ENCODE assay signal across 21 cellular contexts in genomic region chr1:151563376-151563775, GRCh38. TPM values are rescaled to one million over a fixed set of nuclear protein-coding genes. Genes with fewer than 3 reads are reported as not detected.
A peak's percentile ranks its signal among the peaks of the same experiment; 100 is the strongest.
DNase-seq lines count a peak whose midpoint lies in the region; ATAC-seq, FAIRE-seq and TF ChIP-seq lines count a peak whose summit lies in the region.
"Had no signal": no experiment of that assay in that cellular context is flagged by ENCODE, and none has a peak within 500 bp of the region (broad histone marks: within the 10 kb centered on the region; RNA-seq: fewer than 3 reads in every experiment).

No MANE protein-coding gene starts in this region.

- CTCF ChIA-PET in PC-3 (lab: Charles Lee), result no interaction called here
- CTCF ChIA-PET in HepG2 (lab: Yijun Ruan, JAX; ENCODE audit: low intra/inter-chr PET ratio, low total read pairs), result no interaction called here

- H3K4me2 ChIP-seq in PC-3 (ENCODE audit: low read length), result no peak overlapping the region
- no peak overlapping the region for H3K4me2 ChIP-seq in HepG2 (ENCODE audit: low read depth, low read length)
- H3K4me2 ChIP-seq: BLaER1 had no signal

- DNase-seq in NCI-H146 (lab: John Stamatoyannopoulos, UW), result peak; percentile 51
- peak; percentile 79 for DNase-seq in PC-3
- peak; percentile 52 for DNase-seq in epithelial cell of esophagus (ENCODE audit: low read depth)
- DNase-seq in HepG2 (ENCODE audit: low spot score), result no peak
- DNase-seq in breast epithelium (ENCODE audit: low spot score in 2 of 2), result no peak
- DNase-seq in activated CD4-positive, alpha-beta T cell treated with anti-CD3 and anti-CD28 coated beads, Interleukin-2, amount 50 U/mL, for 48 hours, result no peak
- DNase-seq: Caco-2; CD4-positive, CD25-positive, alpha-beta regulatory T cell; CD8-positive, alpha-beta T cell; DMS153; DND-41; GOT3; HFFc6 had no signal

- intact Hi-C loops in PC-3 (cut with micrococcal nuclease) (no loop called here), HepG2 (cut with micrococcal nuclease; ENCODE audit: unreplicated experiment) (no loop called here), breast epithelium (cut with DNase I; ENCODE audit: low total_unique reads) (no loop called here)

- H3K27ac ChIP-seq in PC-3 (ENCODE audit: low read length) (0 out of 2 replicates have a peak overlapping the region, but pooled peaks have one; percentile 2), HepG2 (ENCODE audit: extremely low read length, insufficient read depth, low read length) (no peak overlapping the region), breast epithelium (no peak overlapping the region)
- H3K27ac ChIP-seq: 22Rv1, BLaER1, C4-2B had no signal

- H3K79me2 ChIP-seq in PC-3 (ENCODE audit: low read length) (peaks cover 23% of the 10 kb centered on the region), HepG2 (ENCODE audit: insufficient read depth, low read length) (no peaks in the 10 kb centered on the region)

- no peak for TF ChIP-seq POLR2A in HepG2 (IDR thresholded peaks at IDR 0.05; ENCODE audit: insufficient read depth in 1 of 2, low read depth in 2 of 2, low read length in 2 of 2)
- TF ChIP-seq POLR2A in breast epithelium (IDR thresholded peaks at IDR 0.05), result no peak

- H3K4me3 ChIP-seq in PC-3 (ENCODE audit: low read length) (no peak overlapping the region), epithelial cell of esophagus (ENCODE audit: low read length) (no peak overlapping the region), HepG2 (replicated peaks in 1 of 3; ENCODE audit: insufficient read depth in 1 of 3, low read depth in 2 of 3, low read length in 3 of 3) (no peak overlapping the region), breast epithelium (no peak overlapping the region)
- H3K4me3 ChIP-seq: BLaER1, HAP-1 had no signal

- peaks cover 6% of the 10 kb centered on the region for H3F3A ChIP-seq in PC-3 (ENCODE audit: low read length, unreplicated experiment)

- H3K9me3 ChIP-seq in PC-3 (ENCODE audit: low read length) (no peaks in the 10 kb centered on the region), HepG2 (ENCODE audit: low read length) (no peaks in the 10 kb centered on the region), breast epithelium (no peaks in the 10 kb centered on the region)
- H3K9me3 ChIP-seq: BLaER1, Caco-2, HAP-1 had no signal

- 29% methylated on average over 2 of the region's 2 CpGs for WGBS in HepG2 (ENCODE audit: low lambda C conversion rate)

- H3K4me1 ChIP-seq in PC-3 (ENCODE audit: insufficient read depth, low read length) (peaks cover 38% of the 10 kb centered on the region), HepG2 (ENCODE audit: insufficient read depth, low read length) (peaks cover 17% of the 10 kb centered on the region), breast epithelium (no peaks in the 10 kb centered on the region)
- H3K4me1 ChIP-seq: BLaER1 had no signal

- no peak for FAIRE-seq in HepG2 (lab: Jason Lieb, UNC)
- FAIRE-seq: A204.1, G401.6, GM12892, H54 had no signal

- peaks cover 28% of the 10 kb centered on the region; the same call in 1 of the 2 replicates for H3K36me3 ChIP-seq in PC-3 (ENCODE audit: low read depth, low read length)
- peaks cover 3 to 5% of the 10 kb centered on the region in 2 experiments; a peak in 2 of 5 replicates for H3K36me3 ChIP-seq in HepG2 (replicated peaks in 1 of 2; ENCODE audit: control insufficient read depth in 1 of 2, insufficient read depth in 2 of 2, low read length in 2 of 2)
- H3K36me3 ChIP-seq in breast epithelium, result no peaks in the 10 kb centered on the region
- H3K36me3 ChIP-seq: BLaER1 had no signal

- peaks cover 3% of the 10 kb centered on the region; the same call in 1 of the 2 replicates for H4K20me1 ChIP-seq in PC-3 (ENCODE audit: low read length)
- H4K20me1 ChIP-seq in HepG2 (ENCODE audit: insufficient read depth, low read length), result no peaks in the 10 kb centered on the region
- H4K20me1 ChIP-seq: BLaER1 had no signal

- ATAC-seq in PC-3 (peak; percentile 95), HepG2 (no peak)
- ATAC-seq: CD8-positive, alpha-beta T cell had no signal

- H3K9ac ChIP-seq in PC-3 (ENCODE audit: low read length), result no peak overlapping the region
- no peak overlapping the region for H3K9ac ChIP-seq in HepG2 (ENCODE audit: insufficient read depth, low read depth, low read length)
- H3K9ac ChIP-seq: BLaER1 had no signal

- no peak for TF ChIP-seq RAD21 in HepG2 (CRISPR knock-in tag; IDR thresholded peaks at IDR 0.05)

- H3K9me2 ChIP-seq in PC-3 (replicated peaks; ENCODE audit: low read length), result no peaks in the 10 kb centered on the region

- in situ Hi-C loops in HepG2 (cut with HindIII; ENCODE audit: extremely low pct_ligation_motif_present, low pct_unique_long_range_greater_than_20kb), result no loop called here

- no peaks in the 10 kb centered on the region for H3K27me3 ChIP-seq in PC-3 (ENCODE audit: low read length)
- no peaks in the 10 kb centered on the region for H3K27me3 ChIP-seq in HepG2 (ENCODE audit: control insufficient read depth in 1 of 2, insufficient read depth in 2 of 2, low read length in 2 of 2)
- no peaks in the 10 kb centered on the region for H3K27me3 ChIP-seq in breast epithelium
- H3K27me3 ChIP-seq: BLaER1 had no signal

- H2AFZ ChIP-seq in PC-3 (ENCODE audit: low read length) (no peak overlapping the region), HepG2 (ENCODE audit: low read length) (no peak overlapping the region)

- BruUV-seq in PC-3 (replicated peaks; lab: Mats Ljungman, UMichigan) (no TSS peak), HepG2 (replicated peaks; lab: Mats Ljungman, UMichigan) (no TSS peak)

- no peak for TF ChIP-seq CTCF in PC-3 (conservative IDR thresholded peaks at IDR 0.05; ENCODE audit: low read depth, low read length)
- no peak for TF ChIP-seq CTCF in epithelial cell of esophagus (IDR thresholded peaks at IDR 0.05; ENCODE audit: insufficient read depth, low read depth, low read length, missing control alignments)
- TF ChIP-seq CTCF in HepG2 (CRISPR knock-in tag; IDR thresholded peaks at IDR 0.05), result no peak
- TF ChIP-seq CTCF in breast epithelium (IDR thresholded peaks at IDR 0.05), result no peak

- POLR2A ChIA-PET in PC-3 (lab: Charles Lee; ENCODE audit: unreplicated experiment) (interaction anchor here (0.5 kb wide), 1 partner anchor 263 kb away, joined by 3 read pairs; no protein-coding TSS in a partner anchor), HepG2 (lab: Yijun Ruan, JAX) (no interaction called here)

- no peak for TF ChIP-seq EP300 in HepG2 (IDR thresholded peaks at IDR 0.05; ENCODE audit: low read depth in 2 of 2, low read length in 2 of 2)
- TF ChIP-seq EP300 in HepG2 (CRISPR knock-in tag; IDR thresholded peaks at IDR 0.05; ENCODE audit: borderline replicate concordance), result no peak

RNA-seq across cellular contexts. Expression of gene TUFT1, which starts 23.3 kb away (rescaled TPM):
- total RNA-seq in PC-3 (2014; rRNA removed), result 33.9 and 46.9 TPM in 2 replicates
- 7.3 and 7.7 TPM in 2 replicates for total RNA-seq in HepG2 (2016; rRNA removed; fragmentation: Illumina TruSeq; extraction: Trizol)
- total RNA-seq in HepG2 (2016; cell fraction: cytosol; rRNA removed; fragmentation: Illumina TruSeq; extraction: Trizol; ENCODE audit: low read depth), result 0.51 and 1.2 TPM in 2 replicates
- total RNA-seq in HepG2 (2016; cell fraction: insoluble cytoplasmic fraction; rRNA removed; fragmentation: Illumina TruSeq; extraction: Trizol), result 6.6 and 6.9 TPM in 2 replicates
- total RNA-seq in HepG2 (2016; cell fraction: membrane; rRNA removed; fragmentation: Illumina TruSeq; extraction: Trizol), result 2.6 and 3.1 TPM in 2 replicates
- 5.0 and 5.2 TPM in 2 replicates for total RNA-seq in HepG2 (2016; cell fraction: nucleus; rRNA removed; fragmentation: Illumina TruSeq; extraction: Trizol)
- 6.4 and 6.7 TPM in 2 replicates for polyA plus RNA-seq in HepG2 (2011; rRNA removed)
- 4.2 and 5.5 TPM in 2 replicates for polyA plus RNA-seq in HepG2 (2011; cell fraction: cytosol; rRNA removed)
- 6.5 and 8.6 TPM in 2 replicates for polyA plus RNA-seq in HepG2 (2011; cell fraction: nucleus; rRNA removed)
- 5.2 and 6.2 TPM in 2 replicates for polyA plus RNA-seq in HepG2 (2012)
- 0.33 and 0.35 TPM in 2 replicates for polyA plus RNA-seq in HepG2 (2016; cell fraction: cytosol; fragmentation: Illumina TruSeq; extraction: Trizol; ENCODE audit: low read depth)
- 5.0 and 5.6 TPM in 2 replicates for polyA plus RNA-seq in HepG2 (2016; cell fraction: insoluble cytoplasmic fraction; fragmentation: Illumina TruSeq; extraction: Trizol; ENCODE audit: low read depth)
- 1.1 TPM in 2 replicates for polyA plus RNA-seq in HepG2 (2016; cell fraction: membrane; fragmentation: Illumina TruSeq; extraction: Trizol; ENCODE audit: low read depth)
- 7.7 and 10.7 TPM in 2 replicates for polyA plus RNA-seq in HepG2 (2016; cell fraction: nucleus; fragmentation: Illumina TruSeq; extraction: Trizol; ENCODE audit: insufficient read depth, low read depth)
- 6.3 and 18.3 TPM in 2 replicates for polyA minus RNA-seq in HepG2 (2011; rRNA and poly(A)+ RNA removed; ENCODE audit: low replicate concordance)
- polyA minus RNA-seq in HepG2 (2011; cell fraction: cytosol; rRNA and poly(A)+ RNA removed), result 3.2 and 3.9 TPM in 2 replicates
- polyA minus RNA-seq in HepG2 (2011; cell fraction: nucleus; rRNA and poly(A)+ RNA removed), result 6.3 and 7.5 TPM in 2 replicates
- total RNA-seq in breast epithelium, result 10 to 100 TPM in 2 of 3 donors, 1 to 10 TPM in 1; 7.2 to 21.2 (median 13.4) TPM

RNA-seq across cellular contexts. Expression of gene SNX27, which starts 48.5 kb away (rescaled TPM):
- total RNA-seq in PC-3 (2014; rRNA removed) (25.1 and 34.8 TPM in 2 replicates), HepG2 (2016; rRNA removed; fragmentation: Illumina TruSeq; extraction: Trizol) (17.8 and 22.8 TPM in 2 replicates), breast epithelium (10 to 100 TPM; 41.3 to 46.8 (median 43.6) TPM)
- 26.3 and 28.9 TPM in 2 replicates for total RNA-seq in HepG2 (2016; cell fraction: cytosol; rRNA removed; fragmentation: Illumina TruSeq; extraction: Trizol; ENCODE audit: low read depth)
- total RNA-seq in HepG2 (2016; cell fraction: insoluble cytoplasmic fraction; rRNA removed; fragmentation: Illumina TruSeq; extraction: Trizol), result 18.5 and 19.3 TPM in 2 replicates
- total RNA-seq in HepG2 (2016; cell fraction: membrane; rRNA removed; fragmentation: Illumina TruSeq; extraction: Trizol), result 12.7 and 13.8 TPM in 2 replicates
- total RNA-seq in HepG2 (2016; cell fraction: nucleus; rRNA removed; fragmentation: Illumina TruSeq; extraction: Trizol), result 17.2 and 20.1 TPM in 2 replicates
- 14.4 and 14.5 TPM in 2 replicates for polyA plus RNA-seq in HepG2 (2011; rRNA removed)
- polyA plus RNA-seq in HepG2 (2011; cell fraction: cytosol; rRNA removed), result 7.9 and 10.9 TPM in 2 replicates
- polyA plus RNA-seq in HepG2 (2011; cell fraction: nucleus; rRNA removed), result 10.0 and 12.0 TPM in 2 replicates
- 4.5 and 5.2 TPM in 2 replicates for polyA plus RNA-seq in HepG2 (2012)
- 0.61 and 0.63 TPM in 2 replicates for polyA plus RNA-seq in HepG2 (2016; cell fraction: cytosol; fragmentation: Illumina TruSeq; extraction: Trizol; ENCODE audit: low read depth)
- polyA plus RNA-seq in HepG2 (2016; cell fraction: insoluble cytoplasmic fraction; fragmentation: Illumina TruSeq; extraction: Trizol; ENCODE audit: low read depth), result 11.0 and 13.2 TPM in 2 replicates
- 1.9 and 2.3 TPM in 2 replicates for polyA plus RNA-seq in HepG2 (2016; cell fraction: membrane; fragmentation: Illumina TruSeq; extraction: Trizol; ENCODE audit: low read depth)
- polyA plus RNA-seq in HepG2 (2016; cell fraction: nucleus; fragmentation: Illumina TruSeq; extraction: Trizol; ENCODE audit: insufficient read depth, low read depth), result 16.5 and 19.9 TPM in 2 replicates
- 22.1 and 26.3 TPM in 2 replicates for polyA minus RNA-seq in HepG2 (2011; rRNA and poly(A)+ RNA removed; ENCODE audit: low replicate concordance)
- polyA minus RNA-seq in HepG2 (2011; cell fraction: cytosol; rRNA and poly(A)+ RNA removed), result 17.5 and 23.0 TPM in 2 replicates
- polyA minus RNA-seq in HepG2 (2011; cell fraction: nucleus; rRNA and poly(A)+ RNA removed), result 21.8 and 26.6 TPM in 2 replicates

RNA-seq across cellular contexts. Expression of gene CGN, which starts 52.2 kb away (rescaled TPM):
- total RNA-seq in PC-3 (2014; rRNA removed) (13.3 and 20.1 TPM in 2 replicates), HepG2 (2016; rRNA removed; fragmentation: Illumina TruSeq; extraction: Trizol) (0.24 and 0.75 TPM in 2 replicates), breast epithelium (10 to 100 TPM in 2 of 3 donors, under 1 TPM in 1; 0.16 to 28.1 (median 13.4) TPM)
- total RNA-seq in HepG2 (2016; cell fraction: cytosol; rRNA removed; fragmentation: Illumina TruSeq; extraction: Trizol; ENCODE audit: low read depth), result 0.20 and 0.88 TPM in 2 replicates
- total RNA-seq in HepG2 (2016; cell fraction: insoluble cytoplasmic fraction; rRNA removed; fragmentation: Illumina TruSeq; extraction: Trizol), result 0.10 and 0.67 TPM in 2 replicates
- total RNA-seq in HepG2 (2016; cell fraction: membrane; rRNA removed; fragmentation: Illumina TruSeq; extraction: Trizol), result 0.19 and 0.28 TPM in 2 replicates
- total RNA-seq in HepG2 (2016; cell fraction: nucleus; rRNA removed; fragmentation: Illumina TruSeq; extraction: Trizol), result 1.3 and 1.6 TPM in 2 replicates
- 0.81 and 1.1 TPM in 2 replicates for polyA plus RNA-seq in HepG2 (2011; rRNA removed)
- polyA plus RNA-seq in HepG2 (2011; cell fraction: cytosol; rRNA removed), result 0.18 and 0.21 TPM in 2 replicates
- 3.8 TPM in 2 replicates for polyA plus RNA-seq in HepG2 (2011; cell fraction: nucleus; rRNA removed)
- 1.7 and 3.2 TPM in 2 replicates for polyA plus RNA-seq in HepG2 (2012)
- polyA plus RNA-seq in HepG2 (2016; cell fraction: cytosol; fragmentation: Illumina TruSeq; extraction: Trizol; ENCODE audit: low read depth), result 0.03 TPM in 1 of 2 replicates, not detected in the other
- polyA plus RNA-seq in HepG2 (2016; cell fraction: insoluble cytoplasmic fraction; fragmentation: Illumina TruSeq; extraction: Trizol; ENCODE audit: low read depth), result 0.27 and 0.43 TPM in 2 replicates
- 0.03 and 0.10 TPM in 2 replicates for polyA plus RNA-seq in HepG2 (2016; cell fraction: membrane; fragmentation: Illumina TruSeq; extraction: Trizol; ENCODE audit: low read depth)
- polyA plus RNA-seq in HepG2 (2016; cell fraction: nucleus; fragmentation: Illumina TruSeq; extraction: Trizol; ENCODE audit: insufficient read depth, low read depth), result 2.3 and 2.8 TPM in 2 replicates
- 0.63 and 2.7 TPM in 2 replicates for polyA minus RNA-seq in HepG2 (2011; rRNA and poly(A)+ RNA removed; ENCODE audit: low replicate concordance)
- 0.70 TPM in 1 of 2 replicates, not detected in the other for polyA minus RNA-seq in HepG2 (2011; cell fraction: cytosol; rRNA and poly(A)+ RNA removed)
- 2.7 and 3.9 TPM in 2 replicates for polyA minus RNA-seq in HepG2 (2011; cell fraction: nucleus; rRNA and poly(A)+ RNA removed)

Comparison
In these comparisons a context has a peak if more than half of its experiments do, and no peak if none do; other contexts are left out.
1. DNase-seq: peak in NCI-H146 (single experiment), PC-3 (single experiment) and epithelial cell of esophagus (single experiment); none in HepG2 (single experiment), breast epithelium (0 of 2) and activated CD4-positive, alpha-beta T cell treated with anti-CD3 and anti-CD28 coated beads, Interleukin-2, amount 50 U/mL, for 48 hours (0 of 2).